Comparison of ENCODE assay signal across 1 cellular context in the genomic region with DNA sequence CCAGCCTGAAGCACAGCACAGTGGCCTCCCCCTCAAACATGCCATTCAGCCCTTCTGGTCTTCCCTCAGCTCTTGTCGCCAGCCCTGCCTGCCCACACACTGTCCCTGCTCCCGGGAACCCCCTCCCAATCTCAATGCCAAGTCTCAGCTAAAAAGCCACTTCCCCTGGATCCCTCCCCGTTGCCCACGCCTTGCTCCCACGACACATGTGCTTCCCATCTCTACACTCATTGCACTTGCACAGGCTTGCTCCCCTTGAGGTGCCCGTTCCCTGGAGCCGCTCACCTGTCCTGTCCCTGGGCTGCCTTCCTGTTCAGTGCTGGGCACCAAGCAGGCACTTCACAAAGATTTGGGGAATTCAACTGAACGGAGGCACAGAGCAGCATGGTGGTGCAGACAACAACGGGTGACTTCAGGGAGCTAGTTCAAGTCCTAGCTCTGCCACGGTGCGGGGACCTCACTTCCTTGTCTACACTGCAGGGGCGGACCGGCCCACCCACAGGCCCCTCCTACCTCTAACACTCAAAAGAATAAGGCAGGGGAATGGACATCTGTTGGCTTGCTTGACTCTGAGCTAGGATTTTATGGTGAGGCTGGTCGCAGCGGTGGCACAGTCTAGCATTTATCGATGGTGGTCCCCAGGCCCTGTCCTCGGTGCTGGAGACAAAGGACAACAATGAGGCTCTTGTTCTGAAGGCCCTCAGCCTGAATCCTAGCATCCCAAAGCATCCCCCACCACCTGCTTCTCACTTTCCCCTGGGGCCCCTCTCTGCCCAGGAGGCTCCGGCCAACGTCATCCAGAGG.
TF ChIP-seq lines count a peak whose summit lies in the region.

No MANE protein-coding gene starts in this region.

TF ChIP-seq in IMR-90, 13 proteins besides CTCF, POLR2A, EP300 and RAD21:
- TF ChIP-seq CEBPB (IDR thresholded peaks at IDR 0.05; ENCODE audit: low read depth, low read length) (no peak), SMC3 (IDR thresholded peaks at IDR 0.05; ENCODE audit: low read depth, low read length) (no peak), RFX5 (IDR thresholded peaks at IDR 0.05; ENCODE audit: low read depth, low read length) (no peak), MXI1 (IDR thresholded peaks at IDR 0.05; ENCODE audit: borderline replicate concordance, low read depth, low read length) (no peak), NFE2L2 (IDR thresholded peaks at IDR 0.05; ENCODE audit: low read depth, low read length) (no peak), FOS (IDR thresholded peaks at IDR 0.05; ENCODE audit: low read depth, low read length) (no peak), MAFK (IDR thresholded peaks at IDR 0.05; ENCODE audit: low read depth, low read length) (no peak), MAZ (IDR thresholded peaks at IDR 0.05; ENCODE audit: borderline replicate concordance, low read depth, low read length) (no peak), RCOR1 (IDR thresholded peaks at IDR 0.05; ENCODE audit: insufficient replicate concordance, low read length) (no peak), CHD1 (IDR thresholded peaks at IDR 0.05; ENCODE audit: low read depth, low read length) (no peak), BHLHE40 (IDR thresholded peaks at IDR 0.05; ENCODE audit: low read depth, low read length) (no peak)
- TF ChIP-seq, protein P1, sequence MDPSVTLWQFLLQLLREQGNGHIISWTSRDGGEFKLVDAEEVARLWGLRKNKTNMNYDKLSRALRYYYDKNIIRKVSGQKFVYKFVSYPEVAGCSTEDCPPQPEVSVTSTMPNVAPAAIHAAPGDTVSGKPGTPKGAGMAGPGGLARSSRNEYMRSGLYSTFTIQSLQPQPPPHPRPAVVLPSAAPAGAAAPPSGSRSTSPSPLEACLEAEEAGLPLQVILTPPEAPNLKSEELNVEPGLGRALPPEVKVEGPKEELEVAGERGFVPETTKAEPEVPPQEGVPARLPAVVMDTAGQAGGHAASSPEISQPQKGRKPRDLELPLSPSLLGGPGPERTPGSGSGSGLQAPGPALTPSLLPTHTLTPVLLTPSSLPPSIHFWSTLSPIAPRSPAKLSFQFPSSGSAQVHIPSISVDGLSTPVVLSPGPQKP (IDR thresholded peaks at IDR 0.05; ENCODE audit: borderline replicate concordance, low read depth, low read length), result no peak
- TF ChIP-seq, protein P2, sequence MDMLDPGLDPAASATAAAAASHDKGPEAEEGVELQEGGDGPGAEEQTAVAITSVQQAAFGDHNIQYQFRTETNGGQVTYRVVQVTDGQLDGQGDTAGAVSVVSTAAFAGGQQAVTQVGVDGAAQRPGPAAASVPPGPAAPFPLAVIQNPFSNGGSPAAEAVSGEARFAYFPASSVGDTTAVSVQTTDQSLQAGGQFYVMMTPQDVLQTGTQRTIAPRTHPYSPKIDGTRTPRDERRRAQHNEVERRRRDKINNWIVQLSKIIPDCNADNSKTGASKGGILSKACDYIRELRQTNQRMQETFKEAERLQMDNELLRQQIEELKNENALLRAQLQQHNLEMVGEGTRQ (IDR thresholded peaks at IDR 0.05; ENCODE audit: low read depth, low read length), result no peak
TF ChIP-seq in IMR-90: peak in this region for 0.
